16 cellular contexts compared by ENCODE assay signal in the genomic region with DNA sequence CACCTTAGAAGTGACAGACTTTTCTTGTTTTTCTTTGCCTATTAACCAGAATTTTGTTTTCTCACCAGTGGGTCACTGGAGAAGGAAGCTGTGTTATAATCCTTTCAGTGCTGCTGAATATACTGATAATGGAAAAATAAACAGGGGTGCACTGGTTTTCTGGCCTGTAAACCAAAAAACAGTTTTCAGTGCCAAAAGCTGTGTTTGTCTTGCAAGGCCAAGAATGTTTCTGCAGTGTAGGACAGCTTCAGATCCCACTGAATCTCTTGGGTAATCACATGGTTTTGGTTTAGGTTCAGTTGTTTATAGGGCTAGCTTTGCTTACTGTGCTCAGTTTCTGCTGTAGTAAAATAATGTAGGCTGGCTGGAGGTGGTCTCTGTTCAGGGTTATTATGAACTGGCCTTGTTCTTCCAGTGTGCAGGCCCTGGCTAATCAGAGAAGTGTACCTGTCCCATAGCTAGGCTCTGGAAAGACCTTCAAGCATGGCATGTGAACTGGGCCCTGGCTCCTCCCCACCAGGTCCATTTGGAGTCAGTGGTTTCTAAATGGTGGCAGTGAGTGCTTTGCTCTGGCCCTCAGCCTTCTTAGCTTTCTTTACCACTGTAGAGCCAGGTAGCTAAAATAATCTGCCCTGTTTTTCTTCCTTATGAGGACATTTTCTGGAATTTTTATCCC. TPM values are rescaled to one million over a fixed set of nuclear protein-coding genes. Genes with fewer than 3 reads are reported as not detected.
A peak's percentile ranks its signal among the peaks of the same experiment; 100 is the strongest.
DNase-seq lines count a peak whose midpoint lies in the region; ATAC-seq and TF ChIP-seq lines count a peak whose summit lies in the region.
"Had no signal": no experiment of that assay in that cellular context is flagged by ENCODE, and none has a peak within 500 bp of the region (broad histone marks: within the 10 kb centered on the region; RNA-seq: fewer than 3 reads in every experiment).

No MANE protein-coding gene starts in this region.

- H3K9me3 ChIP-seq in heart left ventricle = no peaks in the 10 kb centered on the region
- H3K9me3 ChIP-seq in sigmoid colon = no peaks in the 10 kb centered on the region
- H3K9me3 ChIP-seq in endodermal cell (ENCODE audit: control insufficient read depth, low read length) = no peaks in the 10 kb centered on the region

- peaks cover 19% of the 10 kb centered on the region for H3K4me1 Mint-ChIP-seq in endodermal cell

- peaks cover 2% of the 10 kb centered on the region for H3K36me3 Mint-ChIP-seq in endodermal cell (ENCODE audit: low read depth)

- no peaks in the 10 kb centered on the region for H3K27me3 Mint-ChIP-seq in endodermal cell (ENCODE audit: insufficient read depth)
- H3K27me3 Mint-ChIP-seq: naive thymus-derived CD8-positive, alpha-beta T cell had no signal

- DNase-seq in AG08395 (ENCODE audit: low spot score) (peak; percentile 28), amniotic epithelial cell (ENCODE audit: low read depth) (peak; percentile 40), heart left ventricle (no peak), sigmoid colon (no peak), NCI-H2227 treated with DMSO at 0.1 percent for 48 hours (lab: John Stamatoyannopoulos, UW) (no peak), endodermal cell (no peak), globus pallidus (ENCODE audit: low spot score) (no peak)
- DNase-seq: activated effector memory CD4-positive, alpha-beta T cell treated with Interleukin-2 at 50 U/mL for 16 hours; DMS 273 treated with DMSO at 0.1 percent for 48 hours; naive thymus-derived CD8-positive, alpha-beta T cell; NCI-H1436; NCI-H524; OCI-M1; stimulated activated CD4-positive, alpha-beta T cell treated with anti-CD3 and anti-CD28 coated beads, Interleukin-4, amount 100 ng/mL, for 1 hour had no signal

- TF ChIP-seq EP300 in sigmoid colon (IDR thresholded peaks at IDR 0.05) = no peak

- no peak overlapping the region for H3K9ac ChIP-seq in endodermal cell (ENCODE audit: extremely low read depth, low read length, poor library complexity, severe bottlenecking)

- no peak overlapping the region for H3K27ac Mint-ChIP-seq in endodermal cell
- H3K27ac Mint-ChIP-seq: naive thymus-derived CD8-positive, alpha-beta T cell had no signal

- H3K36me3 ChIP-seq in heart left ventricle = no peaks in the 10 kb centered on the region
- H3K36me3 ChIP-seq in sigmoid colon = no peaks in the 10 kb centered on the region
- no peaks in the 10 kb centered on the region for H3K36me3 ChIP-seq in endodermal cell (ENCODE audit: control insufficient read depth, insufficient read depth, low read length)

- H3K27me3 ChIP-seq in heart left ventricle (no peaks in the 10 kb centered on the region), sigmoid colon (no peaks in the 10 kb centered on the region), endodermal cell (ENCODE audit: control insufficient read depth, insufficient read depth, low read length, poor library complexity, severe bottlenecking) (no peaks in the 10 kb centered on the region)

- TF ChIP-seq CTCF in heart left ventricle (IDR thresholded peaks at IDR 0.05) (no peak), sigmoid colon (IDR thresholded peaks at IDR 0.05) (no peak), endodermal cell (conservative IDR thresholded peaks at IDR 0.05) (no peak)

- H3K4me3 Mint-ChIP-seq in endodermal cell = no peak overlapping the region

- H3K27ac ChIP-seq in heart left ventricle (peak overlapping the region in 10 of 12 donors; percentile 14 to 47 (median 22)), sigmoid colon (peak overlapping the region in 3 of 4 donors; percentile 6 to 15 (median 11)), endodermal cell (ENCODE audit: low read depth, low read length) (no peak overlapping the region)

- H3K4me1 ChIP-seq in heart left ventricle = peaks cover 0 to 61% (median 40%) of the 10 kb centered on the region in 12 donors
- H3K4me1 ChIP-seq in sigmoid colon = peaks cover 0 to 25% (median 11%) of the 10 kb centered on the region in 4 donors
- H3K4me1 ChIP-seq in endodermal cell (ENCODE audit: control insufficient read depth, insufficient read depth, low read length) = no peaks in the 10 kb centered on the region

- intact Hi-C loops in heart left ventricle (cut with DNase I) (loop anchor here in 2 of 10 donors (10.0 kb wide), 1 partner anchor 46 kb away; no protein-coding TSS in a partner anchor), sigmoid colon (cut with DNase I) (no loop called here)

- peak; percentile 20 to 59 (median 38) for ATAC-seq in heart left ventricle
- ATAC-seq in GM19328 (IDR thresholded peaks at IDR 0.05; ENCODE audit: unreplicated experiment) = no peak
- ATAC-seq: HCT116; naive thymus-derived CD8-positive, alpha-beta T cell had no signal

- H3K9me3 Mint-ChIP-seq in endodermal cell = no peaks in the 10 kb centered on the region
- H3K9me3 Mint-ChIP-seq: naive thymus-derived CD8-positive, alpha-beta T cell had no signal

- TF ChIP-seq POLR2A in heart left ventricle (IDR thresholded peaks at IDR 0.05) = no peak
- TF ChIP-seq POLR2A in sigmoid colon (IDR thresholded peaks at IDR 0.05) = no peak

- H3K4me3 ChIP-seq in heart left ventricle = no peak overlapping the region
- H3K4me3 ChIP-seq in sigmoid colon = no peak overlapping the region
- H3K4me3 ChIP-seq in endodermal cell (ENCODE audit: low read length) = no peak overlapping the region

RNA-seq across cellular contexts. Expression of a gene that starts 18.7 kb away (rescaled TPM):
- total RNA-seq in heart left ventricle = 10 to 100 TPM in 8 of 9 donors, 1 to 10 TPM in 1; 9.4 to 21.5 (median 17.8) TPM
- polyA plus RNA-seq in heart left ventricle = 10 to 100 TPM; 11.9 to 13.6 TPM
- total RNA-seq in sigmoid colon = 10 to 100 TPM; 27.8 to 43.2 (median 36.3) TPM
- 10 to 100 TPM; 39.0 to 45.5 (median 39.8) TPM for polyA plus RNA-seq in sigmoid colon
- 10 to 100 TPM; 14.8 to 15.2 TPM for total RNA-seq in endodermal cell
- polyA plus RNA-seq in endodermal cell (2013, experiment 1 of 2) = 4.8 TPM
- polyA plus RNA-seq in endodermal cell (2013, experiment 2 of 2) = 5.3 TPM

Comparison
In these comparisons a context has a peak if more than half of its experiments do, and no peak if none do; other contexts are left out.
1. DNase-seq: peak in AG08395 (single experiment) and amniotic epithelial cell (single experiment); none in heart left ventricle (0 of 5), sigmoid colon (single experiment), NCI-H2227 treated with DMSO at 0.1 percent for 48 hours (single experiment), endodermal cell (single experiment) and globus pallidus (single experiment).